ENCODE assay signal across 1 cellular context in the genomic region with DNA sequence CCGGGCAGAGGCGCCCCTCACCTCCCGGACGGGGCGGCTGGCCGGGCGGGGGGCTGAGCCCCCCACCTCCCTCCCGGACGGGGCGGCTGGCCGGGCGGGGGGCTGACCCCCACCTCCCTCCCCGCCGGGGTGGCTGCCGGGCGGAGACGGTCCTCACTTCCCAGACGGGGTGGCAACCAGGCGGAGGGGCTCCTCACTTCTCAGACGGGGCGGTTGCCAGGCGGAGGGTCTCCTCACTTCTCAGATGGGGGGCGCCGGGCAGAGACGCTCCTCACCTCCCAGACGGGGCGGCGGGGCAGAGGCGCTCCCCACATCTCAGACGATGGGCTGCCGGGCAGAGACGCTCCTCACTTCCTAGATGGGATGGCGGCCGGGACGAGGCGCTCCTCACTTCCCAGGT. TPM values are rescaled to one million over a fixed set of nuclear protein-coding genes. Genes with fewer than 3 reads are reported as not detected.
"Had no signal": no experiment of that assay in that cellular context is flagged by ENCODE, and none has a peak within 500 bp of the region (broad histone marks: within the 10 kb centered on the region; RNA-seq: fewer than 3 reads in every experiment).

No MANE protein-coding gene starts in this region.

RNA-seq across cellular contexts. Expression of a gene that starts 59.0 kb away (rescaled TPM):
- polyA plus RNA-seq: IgD-negative memory B cell had no signal
